Comparison of ENCODE assay signal across 1 cellular context in genomic region chr9:734831-735511, GRCh38.
A peak's percentile ranks its signal among the peaks of the same experiment; 100 is the strongest.
TF ChIP-seq lines count a peak whose summit lies in the region.

No MANE protein-coding gene starts in this region.

TF ChIP-seq in HepG2, 621 proteins besides CTCF, POLR2A, EP300 and RAD21 (continued from another document and continues in another):
- TF ChIP-seq TERF1 (CRISPR knock-in tag; IDR thresholded peaks at IDR 0.05) (no peak), SRY (CRISPR knock-in tag; IDR thresholded peaks at IDR 0.05) (no peak), FIP1L1 (IDR thresholded peaks at IDR 0.05; ENCODE audit: borderline replicate concordance, insufficient read depth, low read depth, low read length) (no peak), ZNF850 (CRISPR knock-in tag; conservative IDR thresholded peaks at IDR 0.05) (no peak), ZNF782 (CRISPR knock-in tag; IDR thresholded peaks at IDR 0.05; ENCODE audit: borderline replicate concordance) (no peak), GPBP1L1 (CRISPR knock-in tag; IDR thresholded peaks at IDR 0.05) (no peak), ZNF263 (CRISPR knock-in tag; IDR thresholded peaks at IDR 0.05) (no peak), TOPORS (CRISPR knock-in tag; IDR thresholded peaks at IDR 0.05) (no peak), ZNF713 (CRISPR knock-in tag; IDR thresholded peaks at IDR 0.05) (no peak), HOXD1 (CRISPR knock-in tag; IDR thresholded peaks at IDR 0.05) (no peak), WIZ (CRISPR knock-in tag; IDR thresholded peaks at IDR 0.05) (no peak), ASH2L (IDR thresholded peaks at IDR 0.05; ENCODE audit: insufficient read length, low read depth, low read length) (no peak), ZNF615 (CRISPR knock-in tag; IDR thresholded peaks at IDR 0.05; ENCODE audit: borderline replicate concordance) (no peak), ZNF772 (CRISPR knock-in tag; IDR thresholded peaks at IDR 0.05) (no peak), CEBPB (IDR thresholded peaks at IDR 0.05; ENCODE audit: borderline replicate concordance, low read depth, low read length) (no peak), U2AF2 (IDR thresholded peaks at IDR 0.05; ENCODE audit: low read depth, low read length) (no peak), ZNF775 (CRISPR knock-in tag; IDR thresholded peaks at IDR 0.05; ENCODE audit: borderline replicate concordance) (no peak), KLF13 (CRISPR knock-in tag; IDR thresholded peaks at IDR 0.05) (no peak), KAT2B (IDR thresholded peaks at IDR 0.05; ENCODE audit: borderline replicate concordance, low read depth, low read length) (no peak), RNF2 (conservative IDR thresholded peaks at IDR 0.05; ENCODE audit: low read depth) (no peak), ZMYM2 (CRISPR knock-in tag; IDR thresholded peaks at IDR 0.05) (no peak), TP53 (CRISPR knock-in tag; conservative IDR thresholded peaks at IDR 0.05) (no peak), NFRKB (IDR thresholded peaks at IDR 0.05) (no peak), GMEB2 (CRISPR knock-in tag; IDR thresholded peaks at IDR 0.05; ENCODE audit: low read depth) (no peak), MED1 (CRISPR knock-in tag; IDR thresholded peaks at IDR 0.05) (peak; percentile 80), ZNF550 (CRISPR knock-in tag; IDR thresholded peaks at IDR 0.05; ENCODE audit: borderline replicate concordance) (no peak), ZNF33A (CRISPR knock-in tag; IDR thresholded peaks at IDR 0.05; ENCODE audit: borderline replicate concordance) (no peak), ZNF142 (CRISPR knock-in tag; IDR thresholded peaks at IDR 0.05) (no peak), MAF1 (CRISPR knock-in tag; IDR thresholded peaks at IDR 0.05; ENCODE audit: borderline replicate concordance) (no peak), HNRNPK (IDR thresholded peaks at IDR 0.05; ENCODE audit: low read depth, low read length, poor library complexity, severe bottlenecking) (no peak), ZNF281 (CRISPR knock-in tag; IDR thresholded peaks at IDR 0.05; ENCODE audit: borderline replicate concordance) (no peak), STAT5B (CRISPR knock-in tag; IDR thresholded peaks at IDR 0.05) (no peak), TMF1 (CRISPR knock-in tag; IDR thresholded peaks at IDR 0.05; ENCODE audit: low read depth) (no peak), SP2 (CRISPR knock-in tag; IDR thresholded peaks at IDR 0.05) (no peak), CREM (IDR thresholded peaks at IDR 0.05) (no peak; the same call in 1 of the 2 replicates), CREM (CRISPR knock-in tag; IDR thresholded peaks at IDR 0.05) (no peak), MTF2 (CRISPR knock-in tag; IDR thresholded peaks at IDR 0.05; ENCODE audit: borderline replicate concordance) (no peak), PHB2 (IDR thresholded peaks at IDR 0.05; ENCODE audit: partially characterized antibody) (no peak), HNRNPLL (IDR thresholded peaks at IDR 0.05; ENCODE audit: low read depth, low read length, poor library complexity, severe bottlenecking) (no peak), PITX1 (CRISPR knock-in tag; IDR thresholded peaks at IDR 0.05) (no peak), POLR2G (IDR thresholded peaks at IDR 0.05; ENCODE audit: low read depth, low read length) (no peak), ZNF790 (CRISPR knock-in tag; IDR thresholded peaks at IDR 0.05; ENCODE audit: borderline replicate concordance) (no peak), REXO4 (CRISPR knock-in tag; IDR thresholded peaks at IDR 0.05; ENCODE audit: borderline replicate concordance) (no peak), ZBTB38 (CRISPR knock-in tag; IDR thresholded peaks at IDR 0.05) (no peak), DPF2 (CRISPR knock-in tag; IDR thresholded peaks at IDR 0.05; ENCODE audit: borderline replicate concordance, low read depth) (no peak), ELF4 (CRISPR knock-in tag; IDR thresholded peaks at IDR 0.05; ENCODE audit: borderline replicate concordance) (no peak), FOXK1 (CRISPR knock-in tag; IDR thresholded peaks at IDR 0.05; ENCODE audit: borderline replicate concordance, low read depth) (peak; percentile 87; the same call in 1 of the 2 replicates), ZNF343 (CRISPR knock-in tag; IDR thresholded peaks at IDR 0.05) (no peak), JUND (CRISPR knock-in tag; IDR thresholded peaks at IDR 0.05) (peak; percentile 57; the same call in 1 of the 2 replicates), RAD51 (IDR thresholded peaks at IDR 0.05; ENCODE audit: borderline replicate concordance) (no peak), SMC3 (IDR thresholded peaks at IDR 0.05; ENCODE audit: low read length) (no peak), HOXA9 (CRISPR knock-in tag; IDR thresholded peaks at IDR 0.05; ENCODE audit: borderline replicate concordance) (no peak), SAP130 (CRISPR knock-in tag; IDR thresholded peaks at IDR 0.05; ENCODE audit: low read depth) (peak; percentile 76), NAIF1 (CRISPR knock-in tag; IDR thresholded peaks at IDR 0.05; ENCODE audit: borderline replicate concordance) (no peak), JUNB (CRISPR knock-in tag; IDR thresholded peaks at IDR 0.05; ENCODE audit: borderline replicate concordance) (no peak), CBX1 (IDR thresholded peaks at IDR 0.05; ENCODE audit: low read depth) (no peak), ZNF547 (CRISPR knock-in tag; IDR thresholded peaks at IDR 0.05) (no peak)
- TF ChIP-seq, protein P1, sequence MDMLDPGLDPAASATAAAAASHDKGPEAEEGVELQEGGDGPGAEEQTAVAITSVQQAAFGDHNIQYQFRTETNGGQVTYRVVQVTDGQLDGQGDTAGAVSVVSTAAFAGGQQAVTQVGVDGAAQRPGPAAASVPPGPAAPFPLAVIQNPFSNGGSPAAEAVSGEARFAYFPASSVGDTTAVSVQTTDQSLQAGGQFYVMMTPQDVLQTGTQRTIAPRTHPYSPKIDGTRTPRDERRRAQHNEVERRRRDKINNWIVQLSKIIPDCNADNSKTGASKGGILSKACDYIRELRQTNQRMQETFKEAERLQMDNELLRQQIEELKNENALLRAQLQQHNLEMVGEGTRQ (IDR thresholded peaks at IDR 0.05; ENCODE audit: low read depth, low read length) = no peak
- TF ChIP-seq, protein P1 (CRISPR knock-in tag; IDR thresholded peaks at IDR 0.05; ENCODE audit: borderline replicate concordance) = no peak
- TF ChIP-seq, protein P2, sequence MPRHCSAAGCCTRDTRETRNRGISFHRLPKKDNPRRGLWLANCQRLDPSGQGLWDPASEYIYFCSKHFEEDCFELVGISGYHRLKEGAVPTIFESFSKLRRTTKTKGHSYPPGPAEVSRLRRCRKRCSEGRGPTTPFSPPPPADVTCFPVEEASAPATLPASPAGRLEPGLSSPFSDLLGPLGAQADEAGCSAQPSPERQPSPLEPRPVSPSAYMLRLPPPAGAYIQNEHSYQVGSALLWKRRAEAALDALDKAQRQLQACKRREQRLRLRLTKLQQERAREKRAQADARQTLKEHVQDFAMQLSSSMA (CRISPR knock-in tag; IDR thresholded peaks at IDR 0.05) = no peak
- TF ChIP-seq, protein P3, sequence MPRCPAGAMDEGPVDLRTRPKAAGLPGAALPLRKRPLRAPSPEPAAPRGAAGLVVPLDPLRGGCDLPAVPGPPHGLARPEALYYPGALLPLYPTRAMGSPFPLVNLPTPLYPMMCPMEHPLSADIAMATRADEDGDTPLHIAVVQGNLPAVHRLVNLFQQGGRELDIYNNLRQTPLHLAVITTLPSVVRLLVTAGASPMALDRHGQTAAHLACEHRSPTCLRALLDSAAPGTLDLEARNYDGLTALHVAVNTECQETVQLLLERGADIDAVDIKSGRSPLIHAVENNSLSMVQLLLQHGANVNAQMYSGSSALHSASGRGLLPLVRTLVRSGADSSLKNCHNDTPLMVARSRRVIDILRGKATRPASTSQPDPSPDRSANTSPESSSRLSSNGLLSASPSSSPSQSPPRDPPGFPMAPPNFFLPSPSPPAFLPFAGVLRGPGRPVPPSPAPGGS (CRISPR knock-in tag; IDR thresholded peaks at IDR 0.05) = no peak
